Comparison of ENCODE assay signal across 1 cellular context in the genomic region with DNA sequence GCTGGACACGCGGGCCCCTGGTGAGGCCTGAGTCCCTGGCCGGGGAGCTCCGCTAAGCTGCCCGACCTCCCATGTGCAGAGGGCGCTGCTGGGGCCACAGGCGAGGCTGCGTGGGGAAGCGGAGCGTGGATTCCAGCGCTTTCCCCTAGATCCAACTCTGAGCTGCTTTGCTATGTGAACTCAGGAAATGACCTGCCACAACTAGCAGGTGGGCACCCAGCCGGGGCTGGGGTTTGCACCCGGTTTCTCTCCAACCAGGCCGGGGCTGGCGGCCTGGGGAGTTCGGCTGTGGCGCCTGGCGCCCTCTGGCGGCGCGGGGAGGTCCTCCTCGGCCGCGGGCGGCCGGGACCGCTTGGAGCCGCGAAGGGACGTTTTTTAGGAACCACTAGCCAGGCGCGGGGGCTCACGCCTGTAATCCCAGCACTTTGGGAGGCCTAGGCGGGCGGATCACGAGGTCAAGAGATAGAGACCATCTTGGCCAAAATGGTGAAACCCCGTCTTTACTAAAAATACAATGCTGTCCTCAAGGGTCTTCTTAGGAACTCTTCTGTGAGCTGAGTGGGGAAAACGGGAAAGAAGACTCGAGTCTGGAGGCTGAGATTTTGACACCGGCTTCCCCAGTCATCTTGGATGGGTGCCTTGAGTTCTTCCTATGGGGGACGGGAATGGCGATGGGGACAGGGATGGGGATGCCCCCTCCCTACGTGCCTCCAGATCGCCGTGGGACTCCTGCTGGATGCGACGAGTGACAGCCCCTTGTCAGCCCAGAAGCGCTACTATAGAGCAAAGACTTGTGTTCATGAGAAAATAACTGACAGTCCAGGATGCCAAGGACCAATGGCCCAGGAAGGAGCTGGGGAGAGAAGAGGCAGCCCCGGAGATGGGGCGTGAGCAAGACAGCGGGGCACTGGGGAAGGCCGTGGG.
TF ChIP-seq lines count a peak whose summit lies in the region.

No MANE protein-coding gene starts in this region.

TF ChIP-seq in HepG2, 621 proteins besides CTCF, POLR2A, EP300 and RAD21 (continued from another document and continues in another):
- TF ChIP-seq, protein P1, sequence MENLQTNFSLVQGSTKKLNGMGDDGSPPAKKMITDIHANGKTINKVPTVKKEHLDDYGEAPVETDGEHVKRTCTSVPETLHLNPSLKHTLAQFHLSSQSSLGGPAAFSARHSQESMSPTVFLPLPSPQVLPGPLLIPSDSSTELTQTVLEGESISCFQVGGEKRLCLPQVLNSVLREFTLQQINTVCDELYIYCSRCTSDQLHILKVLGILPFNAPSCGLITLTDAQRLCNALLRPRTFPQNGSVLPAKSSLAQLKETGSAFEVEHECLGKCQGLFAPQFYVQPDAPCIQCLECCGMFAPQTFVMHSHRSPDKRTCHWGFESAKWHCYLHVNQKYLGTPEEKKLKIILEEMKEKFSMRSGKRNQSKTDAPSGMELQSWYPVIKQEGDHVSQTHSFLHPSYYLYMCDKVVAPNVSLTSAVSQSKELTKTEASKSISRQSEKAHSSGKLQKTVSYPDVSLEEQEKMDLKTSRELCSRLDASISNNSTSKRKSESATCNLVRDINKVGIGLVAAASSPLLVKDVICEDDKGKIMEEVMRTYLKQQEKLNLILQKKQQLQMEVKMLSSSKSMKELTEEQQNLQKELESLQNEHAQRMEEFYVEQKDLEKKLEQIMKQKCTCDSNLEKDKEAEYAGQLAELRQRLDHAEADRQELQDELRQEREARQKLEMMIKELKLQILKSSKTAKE (CRISPR knock-in tag; IDR thresholded peaks at IDR 0.05; ENCODE audit: borderline replicate concordance), result no peak
- TF ChIP-seq MYC (CRISPR knock-in tag; IDR thresholded peaks at IDR 0.05; ENCODE audit: borderline replicate concordance) (peak; percentile 49; the same call in 1 of the 2 replicates), EED (CRISPR knock-in tag; IDR thresholded peaks at IDR 0.05) (no peak), CREB1 (IDR thresholded peaks at IDR 0.05) (no peak), CREB1 (CRISPR knock-in tag; IDR thresholded peaks at IDR 0.05) (no peak), ZKSCAN5 (CRISPR knock-in tag; IDR thresholded peaks at IDR 0.05) (no peak), MATR3 (CRISPR knock-in tag; IDR thresholded peaks at IDR 0.05) (no peak), FOXM1 (CRISPR knock-in tag; IDR thresholded peaks at IDR 0.05) (no peak), KDM6A (CRISPR knock-in tag; IDR thresholded peaks at IDR 0.05; ENCODE audit: low read depth) (no peak), NR2C2 (CRISPR knock-in tag; IDR thresholded peaks at IDR 0.05; ENCODE audit: borderline replicate concordance) (no peak), ZFX (CRISPR knock-in tag; IDR thresholded peaks at IDR 0.05; ENCODE audit: low read depth) (peak; percentile 62), ARNT2 (CRISPR knock-in tag; IDR thresholded peaks at IDR 0.05; ENCODE audit: low read depth) (0 out of 2 replicates have a peak, but pooled peaks have one; percentile 37), ZNF713 (CRISPR knock-in tag; IDR thresholded peaks at IDR 0.05) (no peak)
- TF ChIP-seq, protein P2, sequence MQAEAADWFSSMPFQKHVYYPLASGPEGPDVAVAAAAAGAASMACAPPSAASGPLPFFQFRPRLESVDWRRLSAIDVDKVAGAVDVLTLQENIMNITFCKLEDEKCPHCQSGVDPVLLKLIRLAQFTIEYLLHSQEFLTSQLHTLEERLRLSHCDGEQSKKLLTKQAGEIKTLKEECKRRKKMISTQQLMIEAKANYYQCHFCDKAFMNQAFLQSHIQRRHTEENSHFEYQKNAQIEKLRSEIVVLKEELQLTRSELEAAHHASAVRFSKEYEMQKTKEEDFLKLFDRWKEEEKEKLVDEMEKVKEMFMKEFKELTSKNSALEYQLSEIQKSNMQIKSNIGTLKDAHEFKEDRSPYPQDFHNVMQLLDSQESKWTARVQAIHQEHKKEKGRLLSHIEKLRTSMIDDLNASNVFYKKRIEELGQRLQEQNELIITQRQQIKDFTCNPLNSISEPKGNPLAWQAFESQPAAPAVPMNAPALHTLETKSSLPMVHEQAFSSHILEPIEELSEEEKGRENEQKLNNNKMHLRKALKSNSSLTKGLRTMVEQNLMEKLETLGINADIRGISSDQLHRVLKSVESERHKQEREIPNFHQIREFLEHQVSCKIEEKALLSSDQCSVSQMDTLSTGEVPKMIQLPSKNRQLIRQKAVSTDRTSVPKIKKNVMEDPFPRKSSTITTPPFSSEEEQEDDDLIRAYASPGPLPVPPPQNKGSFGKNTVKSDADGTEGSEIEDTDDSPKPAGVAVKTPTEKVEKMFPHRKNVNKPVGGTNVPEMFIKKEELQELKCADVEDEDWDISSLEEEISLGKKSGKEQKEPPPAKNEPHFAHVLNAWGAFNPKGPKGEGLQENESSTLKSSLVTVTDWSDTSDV (CRISPR knock-in tag; IDR thresholded peaks at IDR 0.05), result no peak
- TF ChIP-seq, protein P3, sequence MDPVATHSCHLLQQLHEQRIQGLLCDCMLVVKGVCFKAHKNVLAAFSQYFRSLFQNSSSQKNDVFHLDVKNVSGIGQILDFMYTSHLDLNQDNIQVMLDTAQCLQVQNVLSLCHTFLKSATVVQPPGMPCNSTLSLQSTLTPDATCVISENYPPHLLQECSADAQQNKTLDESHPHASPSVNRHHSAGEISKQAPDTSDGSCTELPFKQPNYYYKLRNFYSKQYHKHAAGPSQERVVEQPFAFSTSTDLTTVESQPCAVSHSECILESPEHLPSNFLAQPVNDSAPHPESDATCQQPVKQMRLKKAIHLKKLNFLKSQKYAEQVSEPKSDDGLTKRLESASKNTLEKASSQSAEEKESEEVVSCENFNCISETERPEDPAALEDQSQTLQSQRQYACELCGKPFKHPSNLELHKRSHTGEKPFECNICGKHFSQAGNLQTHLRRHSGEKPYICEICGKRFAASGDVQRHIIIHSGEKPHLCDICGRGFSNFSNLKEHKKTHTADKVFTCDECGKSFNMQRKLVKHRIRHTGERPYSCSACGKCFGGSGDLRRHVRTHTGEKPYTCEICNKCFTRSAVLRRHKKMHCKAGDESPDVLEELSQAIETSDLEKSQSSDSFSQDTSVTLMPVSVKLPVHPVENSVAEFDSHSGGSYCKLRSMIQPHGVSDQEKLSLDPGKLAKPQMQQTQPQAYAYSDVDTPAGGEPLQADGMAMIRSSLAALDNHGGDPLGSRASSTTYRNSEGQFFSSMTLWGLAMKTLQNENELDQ (CRISPR knock-in tag; IDR thresholded peaks at IDR 0.05; ENCODE audit: borderline replicate concordance), result no peak
- TF ChIP-seq, protein P4, sequence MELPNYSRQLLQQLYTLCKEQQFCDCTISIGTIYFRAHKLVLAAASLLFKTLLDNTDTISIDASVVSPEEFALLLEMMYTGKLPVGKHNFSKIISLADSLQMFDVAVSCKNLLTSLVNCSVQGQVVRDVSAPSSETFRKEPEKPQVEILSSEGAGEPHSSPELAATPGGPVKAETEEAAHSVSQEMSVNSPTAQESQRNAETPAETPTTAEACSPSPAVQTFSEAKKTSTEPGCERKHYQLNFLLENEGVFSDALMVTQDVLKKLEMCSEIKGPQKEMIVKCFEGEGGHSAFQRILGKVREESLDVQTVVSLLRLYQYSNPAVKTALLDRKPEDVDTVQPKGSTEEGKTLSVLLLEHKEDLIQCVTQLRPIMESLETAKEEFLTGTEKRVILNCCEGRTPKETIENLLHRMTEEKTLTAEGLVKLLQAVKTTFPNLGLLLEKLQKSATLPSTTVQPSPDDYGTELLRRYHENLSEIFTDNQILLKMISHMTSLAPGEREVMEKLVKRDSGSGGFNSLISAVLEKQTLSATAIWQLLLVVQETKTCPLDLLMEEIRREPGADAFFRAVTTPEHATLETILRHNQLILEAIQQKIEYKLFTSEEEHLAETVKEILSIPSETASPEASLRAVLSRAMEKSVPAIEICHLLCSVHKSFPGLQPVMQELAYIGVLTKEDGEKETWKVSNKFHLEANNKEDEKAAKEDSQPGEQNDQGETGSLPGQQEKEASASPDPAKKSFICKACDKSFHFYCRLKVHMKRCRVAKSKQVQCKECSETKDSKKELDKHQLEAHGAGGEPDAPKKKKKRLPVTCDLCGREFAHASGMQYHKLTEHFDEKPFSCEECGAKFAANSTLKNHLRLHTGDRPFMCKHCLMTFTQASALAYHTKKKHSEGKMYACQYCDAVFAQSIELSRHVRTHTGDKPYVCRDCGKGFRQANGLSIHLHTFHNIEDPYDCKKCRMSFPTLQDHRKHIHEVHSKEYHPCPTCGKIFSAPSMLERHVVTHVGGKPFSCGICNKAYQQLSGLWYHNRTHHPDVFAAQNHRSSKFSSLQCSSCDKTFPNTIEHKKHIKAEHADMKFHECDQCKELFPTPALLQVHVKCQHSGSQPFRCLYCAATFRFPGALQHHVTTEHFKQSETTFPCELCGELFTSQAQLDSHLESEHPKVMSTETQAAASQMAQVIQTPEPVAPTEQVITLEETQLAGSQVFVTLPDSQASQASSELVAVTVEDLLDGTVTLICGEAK (IDR thresholded peaks at IDR 0.05), result no peak
- TF ChIP-seq, protein P4 (CRISPR knock-in tag; IDR thresholded peaks at IDR 0.05), result 0 out of 2 replicates have a peak, but pooled peaks have one; percentile 25
- TF ChIP-seq, protein P5, sequence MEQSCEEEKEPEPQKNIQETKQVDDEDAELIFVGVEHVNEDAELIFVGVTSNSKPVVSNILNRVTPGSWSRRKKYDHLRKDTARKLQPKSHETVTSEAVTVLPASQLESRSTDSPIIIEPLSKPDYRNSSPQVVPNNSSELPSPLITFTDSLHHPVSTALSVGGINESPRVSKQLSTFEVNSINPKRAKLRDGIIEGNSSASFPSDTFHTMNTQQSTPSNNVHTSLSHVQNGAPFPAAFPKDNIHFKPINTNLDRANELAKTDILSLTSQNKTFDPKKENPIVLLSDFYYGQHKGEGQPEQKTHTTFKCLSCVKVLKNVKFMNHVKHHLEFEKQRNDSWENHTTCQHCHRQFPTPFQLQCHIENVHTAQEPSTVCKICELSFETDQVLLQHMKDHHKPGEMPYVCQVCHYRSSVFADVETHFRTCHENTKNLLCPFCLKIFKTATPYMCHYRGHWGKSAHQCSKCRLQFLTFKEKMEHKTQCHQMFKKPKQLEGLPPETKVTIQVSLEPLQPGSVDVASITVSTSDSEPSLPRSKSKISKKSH (CRISPR knock-in tag; IDR thresholded peaks at IDR 0.05; ENCODE audit: borderline replicate concordance), result no peak
- TF ChIP-seq, protein P6, sequence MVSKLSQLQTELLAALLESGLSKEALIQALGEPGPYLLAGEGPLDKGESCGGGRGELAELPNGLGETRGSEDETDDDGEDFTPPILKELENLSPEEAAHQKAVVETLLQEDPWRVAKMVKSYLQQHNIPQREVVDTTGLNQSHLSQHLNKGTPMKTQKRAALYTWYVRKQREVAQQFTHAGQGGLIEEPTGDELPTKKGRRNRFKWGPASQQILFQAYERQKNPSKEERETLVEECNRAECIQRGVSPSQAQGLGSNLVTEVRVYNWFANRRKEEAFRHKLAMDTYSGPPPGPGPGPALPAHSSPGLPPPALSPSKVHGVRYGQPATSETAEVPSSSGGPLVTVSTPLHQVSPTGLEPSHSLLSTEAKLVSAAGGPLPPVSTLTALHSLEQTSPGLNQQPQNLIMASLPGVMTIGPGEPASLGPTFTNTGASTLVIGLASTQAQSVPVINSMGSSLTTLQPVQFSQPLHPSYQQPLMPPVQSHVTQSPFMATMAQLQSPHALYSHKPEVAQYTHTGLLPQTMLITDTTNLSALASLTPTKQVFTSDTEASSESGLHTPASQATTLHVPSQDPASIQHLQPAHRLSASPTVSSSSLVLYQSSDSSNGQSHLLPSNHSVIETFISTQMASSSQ (IDR thresholded peaks at IDR 0.05; ENCODE audit: low read depth), result no peak
- TF ChIP-seq, protein P6 (CRISPR knock-in tag; IDR thresholded peaks at IDR 0.05; ENCODE audit: borderline replicate concordance), result no peak
- TF ChIP-seq, protein P7, sequence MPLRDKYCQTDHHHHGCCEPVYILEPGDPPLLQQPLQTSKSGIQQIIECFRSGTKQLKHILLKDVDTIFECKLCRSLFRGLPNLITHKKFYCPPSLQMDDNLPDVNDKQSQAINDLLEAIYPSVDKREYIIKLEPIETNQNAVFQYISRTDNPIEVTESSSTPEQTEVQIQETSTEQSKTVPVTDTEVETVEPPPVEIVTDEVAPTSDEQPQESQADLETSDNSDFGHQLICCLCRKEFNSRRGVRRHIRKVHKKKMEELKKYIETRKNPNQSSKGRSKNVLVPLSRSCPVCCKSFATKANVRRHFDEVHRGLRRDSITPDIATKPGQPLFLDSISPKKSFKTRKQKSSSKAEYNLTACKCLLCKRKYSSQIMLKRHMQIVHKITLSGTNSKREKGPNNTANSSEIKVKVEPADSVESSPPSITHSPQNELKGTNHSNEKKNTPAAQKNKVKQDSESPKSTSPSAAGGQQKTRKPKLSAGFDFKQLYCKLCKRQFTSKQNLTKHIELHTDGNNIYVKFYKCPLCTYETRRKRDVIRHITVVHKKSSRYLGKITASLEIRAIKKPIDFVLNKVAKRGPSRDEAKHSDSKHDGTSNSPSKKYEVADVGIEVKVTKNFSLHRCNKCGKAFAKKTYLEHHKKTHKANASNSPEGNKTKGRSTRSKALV (CRISPR knock-in tag; IDR thresholded peaks at IDR 0.05), result peak; percentile 42; the same call in 1 of the 2 replicates
